Comparison of ENCODE assay signal across 20 cellular contexts in genomic region chr13:112961457-112962369, GRCh38. TPM values are rescaled to one million over a fixed set of nuclear protein-coding genes. Genes with fewer than 3 reads are reported as not detected.
DNase-seq lines count a peak whose midpoint lies in the region; ATAC-seq and TF ChIP-seq lines count a peak whose summit lies in the region.
"Had no signal": no experiment of that assay in that cellular context is flagged by ENCODE, and none has a peak within 500 bp of the region (broad histone marks: within the 10 kb centered on the region; RNA-seq: fewer than 3 reads in every experiment).

No MANE protein-coding gene starts in this region.

- no peaks in the 10 kb centered on the region; the same call in 1 of the 2 replicates for H3K4me1 ChIP-seq in H9 (ENCODE audit: insufficient read depth, low read length)
- H3K4me1 ChIP-seq in Peyer's patch = no peaks in the 10 kb centered on the region
- no peaks in the 10 kb centered on the region for H3K4me1 ChIP-seq in right lobe of liver
- H3K4me1 ChIP-seq: BE2C had no signal

- no peak overlapping the region for H2BK120ac ChIP-seq in H9 (ENCODE audit: low read depth, low read length, poor library complexity, severe bottlenecking)

- H3K4me3 ChIP-seq in Peyer's patch (no peak overlapping the region), right lobe of liver (no peak overlapping the region)
- H3K4me3 ChIP-seq: GM23248 had no signal

- H4K5ac ChIP-seq in H9 (ENCODE audit: insufficient read length, low read depth, low read length) = no peak overlapping the region

- WGBS in H9 (ENCODE audit: extremely low coverage, insufficient read length, low lambda C conversion rate) = no CpG with 5 or more reads among the region's 21 CpGs
- WGBS in right lobe of liver (ENCODE audit: insufficient coverage, low coverage, low lambda C conversion rate, missing lambda C conversion rate) = 69% methylated on average over 7 of the region's 21 CpGs

- no peak overlapping the region for H3K4me3 Mint-ChIP-seq in H9
- H3K4me3 Mint-ChIP-seq in HFFc6 = no peak overlapping the region
- H3K4me3 Mint-ChIP-seq: CD4-positive, alpha-beta memory T cell had no signal

- no peak overlapping the region for H2BK20ac ChIP-seq in H9 (ENCODE audit: low read depth, low read length, poor library complexity, severe bottlenecking)

- peak overlapping the region; percentile 59 for H4K8ac ChIP-seq in H9 (replicated peaks; ENCODE audit: insufficient read length, low read depth, low read length)

- peak overlapping the region; percentile 42 for H3K23ac ChIP-seq in H9 (ENCODE audit: insufficient read length, low read depth, low read length)

- no peaks in the 10 kb centered on the region for H3K9me3 ChIP-seq in H9 (ENCODE audit: control insufficient read depth, low read depth, low read length)
- H3K9me3 ChIP-seq in Peyer's patch = no peaks in the 10 kb centered on the region
- no peaks in the 10 kb centered on the region for H3K9me3 ChIP-seq in right lobe of liver
- H3K9me3 ChIP-seq: BE2C had no signal

- DNase-seq in H9 (no peak), Peyer's patch (peak in 2 of 3 donors; percentile 18 to 29), right lobe of liver (peak in 2 of 3 donors; percentile 11 to 27), sciatic nerve (ENCODE audit: low spot score) (peak; percentile 47), mucosa of gallbladder (ENCODE audit: low spot score) (no peak), cerebellum (ENCODE audit: low spot score) (no peak), HFFc6 (no peak)
- DNase-seq: BE2C; CD4-positive, alpha-beta memory T cell; DMS79; GM23248; KBM-7; NCI-H1436 treated with DMSO at 0.1 percent for 48 hours; NCI-H2081 treated with DMSO at 0.1 percent for 48 hours; NCI-H2227 treated with DMSO at 0.1 percent for 48 hours; NCI-H524 treated with DMSO at 0.1 percent for 48 hours; NK-92 treated with Interleukin-12 subunit alpha and Interleukin-12 subunit beta, amount 100 ng/mL, for 24 hours; OCI-M1 had no signal

- H3K27ac ChIP-seq in H9 (ENCODE audit: insufficient read length, low read depth, low read length) (no peak overlapping the region), Peyer's patch (no peak overlapping the region), right lobe of liver (no peak overlapping the region)
- H3K27ac ChIP-seq: GM23248, HL-60 had no signal

- no peak overlapping the region for H3K4me2 ChIP-seq in H9 (ENCODE audit: insufficient read depth, insufficient read length, low read length)

- H3K36me3 ChIP-seq in Peyer's patch (no peaks in the 10 kb centered on the region), right lobe of liver (no peaks in the 10 kb centered on the region)
- H3K36me3 ChIP-seq: BE2C had no signal

- H2BK12ac ChIP-seq in H9 (ENCODE audit: insufficient read length, low read depth, low read length) = no peak overlapping the region

- ATAC-seq in right lobe of liver (no peak), sciatic nerve (no peak)
- no peak for ATAC-seq in activated CD4-positive, CD25-positive, alpha-beta regulatory T cell treated with anti-CD3 and anti-CD28 coated beads, Interleukin-2, amount 50 U/mL, for 24 hours

- H3K4me1 Mint-ChIP-seq in H9 (peaks cover 15 to 19% of the 10 kb centered on the region in 2 experiments), HFFc6 (ENCODE audit: low read depth) (no peaks in the 10 kb centered on the region)

- H3K27me3 Mint-ChIP-seq in H9 (ENCODE audit: low read depth) (peaks cover 7% of the 10 kb centered on the region), HFFc6 (ENCODE audit: insufficient read depth) (peaks cover 52% of the 10 kb centered on the region)
- H3K27me3 Mint-ChIP-seq: CD4-positive, alpha-beta memory T cell had no signal

- H3K79me2 ChIP-seq in H9 (ENCODE audit: insufficient read depth, low read length) = no peaks in the 10 kb centered on the region

- no peaks in the 10 kb centered on the region for H3K79me1 ChIP-seq in H9 (ENCODE audit: insufficient read depth, low read depth, low read length, poor library complexity, severe bottlenecking)

- no peaks in the 10 kb centered on the region for H4K20me1 ChIP-seq in H9 (ENCODE audit: control insufficient read depth, insufficient read depth, insufficient read length)

- no peak overlapping the region for H4K91ac ChIP-seq in H9 (ENCODE audit: insufficient read length, low read depth, low read length)

- TF ChIP-seq POLR2A in Peyer's patch (IDR thresholded peaks at IDR 0.05) (no peak), right lobe of liver (IDR thresholded peaks at IDR 0.05) (no peak)

- H3K4ac ChIP-seq in H9 (ENCODE audit: low read depth, low read length) = no peak overlapping the region

- intact Hi-C loops in right lobe of liver (cut with DNase I) (no loop called here), sciatic nerve (cut with DNase I) (no loop called here)

- no peak overlapping the region for H3K14ac ChIP-seq in H9 (ENCODE audit: insufficient read depth, low read length)

- no peak overlapping the region for H2BK5ac ChIP-seq in H9 (ENCODE audit: insufficient read length, low read length)

- H3T11ph ChIP-seq in H9 (ENCODE audit: low read length) = no peak overlapping the region

- H3K27ac Mint-ChIP-seq in H9 (peak overlapping the region in 1 of 3 experiments; percentile 71; a peak in 3 of 7 replicates), HFFc6 (no peak overlapping the region)
- H3K27ac Mint-ChIP-seq: CD4-positive, alpha-beta memory T cell had no signal

- H3K9ac ChIP-seq in H9 (ENCODE audit: extremely low read depth, insufficient read length, low read length) = no peak overlapping the region
- H3K9ac ChIP-seq: GM23248 had no signal

- no peaks in the 10 kb centered on the region for H3K23me2 ChIP-seq in H9 (ENCODE audit: insufficient read length, low read depth, low read length, poor library complexity, severe bottlenecking)

- H3K36me3 Mint-ChIP-seq in H9 (ENCODE audit: insufficient read depth in 1 of 3, low read depth in 3 of 3) = peaks cover 0 to 4% (median 0%) of the 10 kb centered on the region in 3 experiments; a peak in 4 of 7 replicates
- H3K36me3 Mint-ChIP-seq in HFFc6 (ENCODE audit: low read depth) = no peaks in the 10 kb centered on the region

- no peak overlapping the region for H3K56ac ChIP-seq in H9 (ENCODE audit: insufficient read length, low read depth, low read length)

- no peak overlapping the region for H2AK5ac ChIP-seq in H9 (ENCODE audit: insufficient read length, low read length)

- H3K9me3 Mint-ChIP-seq in H9 = no peaks in the 10 kb centered on the region
- no peaks in the 10 kb centered on the region for H3K9me3 Mint-ChIP-seq in HFFc6
- H3K9me3 Mint-ChIP-seq: CD4-positive, alpha-beta memory T cell had no signal

- H2BK15ac ChIP-seq in H9 (ENCODE audit: low read depth, low read length) = no peak overlapping the region

- H3K27me3 ChIP-seq in H9 (ENCODE audit: insufficient read depth, low read length) = no peaks in the 10 kb centered on the region
- H3K27me3 ChIP-seq in Peyer's patch = no peaks in the 10 kb centered on the region
- H3K27me3 ChIP-seq in right lobe of liver = no peaks in the 10 kb centered on the region
- H3K27me3 ChIP-seq: BE2C had no signal

- TF ChIP-seq CTCF in H9 (conservative IDR thresholded peaks at IDR 0.05) (no peak), Peyer's patch (IDR thresholded peaks at IDR 0.05) (no peak), right lobe of liver (IDR thresholded peaks at IDR 0.05) (no peak), HFFc6 (IDR thresholded peaks at IDR 0.05) (no peak)

- H3K18ac ChIP-seq in H9 (ENCODE audit: insufficient read length, low read depth, low read length) = no peak overlapping the region

- H2AFZ ChIP-seq in H9 (ENCODE audit: low read length) = no peak overlapping the region
- H2AFZ ChIP-seq: GM23248 had no signal

RNA-seq across cellular contexts. Expression of gene MCF2L, which starts 7.3 kb away (rescaled TPM):
- total RNA-seq in H9 (2021) (17.0 and 18.5 TPM in 2 replicates), Peyer's patch (100 to 1,000 TPM in 3 of 4 donors, 10 to 100 TPM in 1; 81.4 to 165 (median 149) TPM), right lobe of liver (10 to 100 TPM in 5 of 6 experiments, 1 to 10 TPM in 1; 9.6 to 18.4 (median 11.7) TPM), sciatic nerve (64.1 TPM), mucosa of gallbladder (91.8 TPM), cerebellum (109 TPM)
- not detected for total RNA-seq in HFFc6 (2021; fragmentation: NEBNext Ultra II Directional; extraction: Animal tissue kit (Norgen Biotek cat#: 25700))
- total RNA-seq: GM23248 had no signal

Comparison
In these comparisons a context has a peak if more than half of its experiments do, and no peak if none do; other contexts are left out.
1. DNase-seq: peak in Peyer's patch (2 of 3), right lobe of liver (2 of 3) and sciatic nerve (single experiment); none in H9 (single experiment), mucosa of gallbladder (single experiment), cerebellum (single experiment) and HFFc6 (single experiment).
2. RNA of gene MCF2L, which starts 7.3 kb away (total RNA-seq): 81.4 to 165 TPM in Peyer's patch, 109 TPM in cerebellum (single experiment), 91.8 TPM in mucosa of gallbladder (single experiment), 64.1 TPM in sciatic nerve (single experiment), 17.0 to 18.5 TPM in H9 and 9.6 to 18.4 TPM in right lobe of liver; not detected in HFFc6; every median in the first group is over 4 times any median in the second.